In genomic region chr1:218604217-218604616, GRCh38 we compare ENCODE assay signal across 4 cellular contexts.
"Had no signal": no experiment of that assay in that cellular context is flagged by ENCODE, and none has a peak within 500 bp of the region (broad histone marks: within the 10 kb centered on the region; RNA-seq: fewer than 3 reads in every experiment).

No MANE protein-coding gene starts in this region.

- H3K4me3 ChIP-seq: GM23338 had no signal

- H3K4me2 ChIP-seq: GM23338 had no signal

- DNase-seq: H9, HCEC 1CT, KBM-7 had no signal

- H2AFZ ChIP-seq: GM23338 had no signal

- ATAC-seq: GM23338 had no signal
